Comparison of ENCODE assay signal across 21 cellular contexts in the genomic region with DNA sequence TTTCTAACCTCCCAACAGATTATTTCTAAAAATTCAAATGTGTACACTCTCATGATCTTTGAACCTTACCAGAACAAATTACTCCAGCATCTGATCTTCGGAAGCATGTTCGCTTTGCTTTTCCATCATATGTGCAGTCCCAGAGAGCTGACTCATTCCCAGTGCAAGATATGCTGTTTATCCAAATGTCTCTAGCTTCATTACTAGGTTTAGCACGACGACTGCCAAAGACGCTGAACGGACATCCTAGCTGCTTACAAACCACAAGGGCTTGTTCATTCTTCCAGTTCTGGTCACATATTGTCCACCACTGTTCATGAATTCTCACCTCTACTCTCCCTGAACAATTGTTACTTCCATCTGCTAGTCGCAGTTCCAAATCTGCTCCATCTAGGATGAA. TPM values are rescaled to one million over a fixed set of nuclear protein-coding genes. Genes with fewer than 3 reads are reported as not detected.
"Had no signal": no experiment of that assay in that cellular context is flagged by ENCODE, and none has a peak within 500 bp of the region (broad histone marks: within the 10 kb centered on the region; RNA-seq: fewer than 3 reads in every experiment).

No MANE protein-coding gene starts in this region.

- H3K36me3 Mint-ChIP-seq: memory B cell; naive thymus-derived CD8-positive, alpha-beta T cell had no signal

- H3K9me3 Mint-ChIP-seq: endodermal cell; naive thymus-derived CD8-positive, alpha-beta T cell had no signal

- H3K4me1 ChIP-seq: ascending aorta, right atrium auricular region had no signal

- H3K36me3 ChIP-seq: ascending aorta, neutrophil, right atrium auricular region had no signal

- H3K27ac Mint-ChIP-seq: endodermal cell; memory B cell; naive thymus-derived CD8-positive, alpha-beta T cell had no signal

- H3K27me3 ChIP-seq: ascending aorta, neutrophil, right atrium auricular region had no signal

- FAIRE-seq: small intestine had no signal

- H3K9me3 ChIP-seq: ascending aorta, mucosa of descending colon, neutrophil, right atrium auricular region had no signal

- H3K4me3 Mint-ChIP-seq: endodermal cell; memory B cell; naive thymus-derived CD8-positive, alpha-beta T cell had no signal

- H3K4me1 Mint-ChIP-seq: endodermal cell, memory B cell had no signal

- ATAC-seq: left ventricle myocardium superior; mucosa of descending colon; naive thymus-derived CD8-positive, alpha-beta T cell had no signal

- DNase-seq: activated CD4-positive, CD25-positive, alpha-beta regulatory T cell treated with anti-CD3 and anti-CD28 coated beads, Interleukin-2, amount 50 U/mL, for 72 hours; activated naive CD4-positive, alpha-beta T cell; endodermal cell; hypothalamus; kidney glomerular epithelial cell; left ventricle myocardium superior; mucosa of descending colon; naive thymus-derived CD8-positive, alpha-beta T cell; posterior cingulate gyrus; small intestine; stimulated activated CD4-positive, alpha-beta T cell treated with anti-CD3 and anti-CD28 coated beads, Interleukin-4, amount 100 ng/mL, for 4 hours; stimulated activated CD8-positive, alpha-beta memory T cell treated with anti-CD3 and anti-CD28 coated beads, Interleukin-4, amount 100 ng/mL, for 48 hours; stimulated activated naive CD4-positive, alpha-beta T cell treated with Interleukin-2 at 50 U/mL for 16 hours; substantia nigra; T-helper 9 cell; trophoblast cell had no signal

- H3K27ac ChIP-seq: ascending aorta, neutrophil, right atrium auricular region had no signal

- H3K4me3 ChIP-seq: ascending aorta, mucosa of descending colon, right atrium auricular region had no signal

RNA-seq across cellular contexts. Expression of gene CD163L1, which starts 40.5 kb away (rescaled TPM):
- total RNA-seq: activated CD8-positive, alpha-beta memory T cell treated with anti-CD3 and anti-CD28 coated beads for 36 hours; ascending aorta had no signal
- polyA plus RNA-seq: naive thymus-derived CD8-positive, alpha-beta T cell had no signal
